Comparison of ENCODE assay signal across 8 cellular contexts in the genomic region with DNA sequence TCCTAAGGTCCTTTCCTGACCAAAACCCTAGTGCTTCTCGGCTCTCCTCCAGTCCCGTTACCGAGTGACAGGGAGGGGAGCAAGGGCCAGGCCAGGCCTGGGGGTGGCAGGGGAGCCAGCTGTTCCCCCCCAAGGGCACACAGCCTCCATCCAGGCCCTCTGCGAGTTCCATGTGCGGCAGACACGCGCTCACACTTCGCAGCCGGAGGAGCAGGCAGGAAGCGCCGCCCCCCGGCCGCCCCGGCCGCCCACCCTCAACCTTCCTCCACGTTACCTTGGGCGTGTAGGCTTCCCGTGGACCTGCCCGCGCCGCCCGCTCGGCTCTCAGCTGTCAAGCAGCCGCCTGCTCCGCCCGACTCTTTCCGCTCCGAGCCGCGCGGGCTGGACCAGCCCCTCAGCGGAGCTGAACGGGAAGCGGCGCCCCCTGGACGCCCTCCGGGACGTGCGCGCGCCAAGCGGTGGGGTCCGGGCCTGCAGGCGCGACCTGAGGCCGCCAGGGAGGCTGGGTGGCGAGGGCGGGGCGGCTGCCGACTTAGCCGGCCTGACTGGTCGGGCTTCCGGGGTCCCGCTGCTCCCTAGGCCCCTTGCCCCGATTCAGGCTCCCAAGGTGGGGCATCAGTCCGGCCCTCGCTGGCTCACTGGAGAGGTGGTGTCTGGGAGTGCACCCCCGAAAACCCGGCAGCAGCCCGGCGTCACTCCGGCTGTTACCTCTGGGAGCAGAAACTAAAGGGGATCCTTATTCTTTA. TPM values are rescaled to one million over a fixed set of nuclear protein-coding genes. Genes with fewer than 3 reads are reported as not detected.
A peak's percentile ranks its signal among the peaks of the same experiment; 100 is the strongest.
DNase-seq lines count a peak whose midpoint lies in the region; ATAC-seq, FAIRE-seq and TF ChIP-seq lines count a peak whose summit lies in the region.

A gene with protein sequence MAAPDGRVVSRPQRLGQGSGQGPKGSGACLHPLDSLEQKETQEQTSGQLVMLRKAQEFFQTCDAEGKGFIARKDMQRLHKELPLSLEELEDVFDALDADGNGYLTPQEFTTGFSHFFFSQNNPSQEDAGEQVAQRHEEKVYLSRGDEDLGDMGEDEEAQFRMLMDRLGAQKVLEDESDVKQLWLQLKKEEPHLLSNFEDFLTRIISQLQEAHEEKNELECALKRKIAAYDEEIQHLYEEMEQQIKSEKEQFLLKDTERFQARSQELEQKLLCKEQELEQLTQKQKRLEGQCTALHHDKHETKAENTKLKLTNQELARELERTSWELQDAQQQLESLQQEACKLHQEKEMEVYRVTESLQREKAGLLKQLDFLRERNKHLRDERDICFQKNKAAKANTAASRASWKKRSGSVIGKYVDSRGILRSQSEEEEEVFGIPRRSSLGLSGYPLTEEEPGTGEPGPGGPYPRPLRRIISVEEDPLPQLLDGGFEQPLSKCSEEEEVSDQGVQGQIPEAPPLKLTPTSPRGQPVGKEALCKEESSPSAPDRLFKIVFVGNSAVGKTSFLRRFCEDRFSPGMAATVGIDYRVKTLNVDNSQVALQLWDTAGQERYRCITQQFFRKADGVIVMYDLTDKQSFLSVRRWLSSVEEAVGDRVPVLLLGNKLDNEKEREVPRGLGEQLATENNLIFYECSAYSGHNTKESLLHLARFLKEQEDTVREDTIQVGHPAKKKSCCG (minus strand): TSS at position 369 of the 746 bp plus-strand sequence. CDS start 56,110 bp downstream, outside the sequence.

- H3K4me2 ChIP-seq in HepG2 (ENCODE audit: low read depth, low read length): no peak within 1 kb of the TSS

- in situ Hi-C loops in HepG2 (cut with HindIII; ENCODE audit: extremely low pct_ligation_motif_present, low pct_unique_long_range_greater_than_20kb): no loop called here

- CTCF ChIA-PET in HepG2 (lab: Yijun Ruan, JAX; ENCODE audit: low intra/inter-chr PET ratio, low total read pairs): no interaction called here

- H3K27ac ChIP-seq in liver (ENCODE audit: low read depth in 1 of 2, low read length in 2 of 2) (peak within 1 kb of the TSS; percentile 32 to 64), HepG2 (ENCODE audit: extremely low read length, insufficient read depth, low read length) (no peak within 1 kb of the TSS), thyroid gland (peak within 1 kb of the TSS; percentile 36 to 37 (median 37))

- WGBS in liver: 25% methylated on average over 62 of the region's 62 CpGs
- WGBS in HepG2 (ENCODE audit: low lambda C conversion rate): 94% methylated on average over 44 of the region's 62 CpGs
- WGBS in thyroid gland, 2 donors: 32 to 41% methylated on average over 11 to 12 of the region's 62 CpGs

- ATAC-seq in HepG2 (no peak), HG02973 (IDR thresholded peaks at IDR 0.05; ENCODE audit: unreplicated experiment) (peak; percentile 86), omental fat pad (ENCODE audit: low FRiP score) (peak; percentile 70)

- DNase-seq in HepG2 (ENCODE audit: low spot score) (no peak), NCI-H82 treated with DMSO at 0.1 percent for 48 hours (lab: John Stamatoyannopoulos, UW; ENCODE audit: unreplicated experiment) (peak; percentile 27), fibroblast of mammary gland (ENCODE audit: low read depth) (peak; percentile 66), omental fat pad (ENCODE audit: low spot score) (no peak), thyroid gland (peak; percentile 36 to 49)
- peak; percentile 87 for DNase-seq in activated CD8-positive, alpha-beta memory T cell treated with anti-CD3 and anti-CD28 coated beads, Interleukin-2, amount 50 U/mL, for 4 hours

- no peak within 1 kb of the TSS for H2AFZ ChIP-seq in HepG2 (ENCODE audit: low read length)

- TF ChIP-seq POLR2A in HepG2 (IDR thresholded peaks at IDR 0.05; ENCODE audit: insufficient read depth in 1 of 2, low read depth in 2 of 2, low read length in 2 of 2) (no peak), thyroid gland (IDR thresholded peaks at IDR 0.05) (no peak)

- no peaks in the 10 kb centered on the region for H3K27me3 ChIP-seq in liver (ENCODE audit: control insufficient read depth in 4 of 4, insufficient read depth in 4 of 4, low read length in 3 of 4)
- H3K27me3 ChIP-seq in HepG2 (ENCODE audit: control insufficient read depth in 1 of 2, insufficient read depth in 2 of 2, low read length in 2 of 2): no peaks in the 10 kb centered on the region
- H3K27me3 ChIP-seq in thyroid gland: no peaks in the 10 kb centered on the region

- no peaks in the 10 kb centered on the region for H3K79me2 ChIP-seq in HepG2 (ENCODE audit: insufficient read depth, low read length)

- H3K9me3 ChIP-seq in liver (ENCODE audit: control insufficient read depth in 4 of 4, low read length in 3 of 4): no peaks in the 10 kb centered on the region
- H3K9me3 ChIP-seq in HepG2 (ENCODE audit: low read length): no peaks in the 10 kb centered on the region
- H3K9me3 ChIP-seq in thyroid gland: no peaks in the 10 kb centered on the region

- TF ChIP-seq RAD21 in liver (IDR thresholded peaks at IDR 0.05) (peak in 1 of 2 donors; percentile 44), HepG2 (CRISPR knock-in tag; IDR thresholded peaks at IDR 0.05) (no peak)

- no TSS peak for BruUV-seq in HepG2 (replicated peaks; lab: Mats Ljungman, UMichigan)

- POLR2A ChIA-PET in HepG2 (lab: Yijun Ruan, JAX): no interaction called here

- H3K4me1 ChIP-seq in liver (ENCODE audit: control insufficient read depth in 4 of 4, insufficient read depth in 4 of 4, low read length in 3 of 4): peaks cover 15 to 28% (median 23%) of the 10 kb centered on the region in 4 donors
- H3K4me1 ChIP-seq in HepG2 (ENCODE audit: insufficient read depth, low read length): peaks cover 18% of the 10 kb centered on the region
- H3K4me1 ChIP-seq in thyroid gland: peaks cover 0 to 24% of the 10 kb centered on the region in 2 donors

- H3K9ac ChIP-seq in liver (ENCODE audit: low read depth in 1 of 2, low read length in 2 of 2): no peak within 1 kb of the TSS
- H3K9ac ChIP-seq in HepG2 (ENCODE audit: insufficient read depth, low read depth, low read length): no peak within 1 kb of the TSS

- no peaks in the 10 kb centered on the region for H4K20me1 ChIP-seq in HepG2 (ENCODE audit: insufficient read depth, low read length)

- TF ChIP-seq CTCF in liver (IDR thresholded peaks at IDR 0.05; ENCODE audit: low read depth, low read length, missing input control): peak; percentile 43
- TF ChIP-seq CTCF in HepG2 (CRISPR knock-in tag; IDR thresholded peaks at IDR 0.05): no peak
- TF ChIP-seq CTCF in fibroblast of mammary gland (conservative IDR thresholded peaks at IDR 0.05; ENCODE audit: control insufficient read depth, insufficient read depth, low read depth, low read length): no peak
- TF ChIP-seq CTCF in omental fat pad (IDR thresholded peaks at IDR 0.05): peak in 1 of 3 donors; percentile 10
- peak in 5 of 6 experiments; percentile 15 to 54 (median 41) for TF ChIP-seq CTCF in thyroid gland (IDR thresholded peaks at IDR 0.05)

- intact Hi-C loops in HepG2 (cut with micrococcal nuclease; ENCODE audit: unreplicated experiment) (no loop called here), thyroid gland (cut with DNase I) (no loop called here)

- no peaks in the 10 kb centered on the region for H3K36me3 ChIP-seq in liver (ENCODE audit: control insufficient read depth in 4 of 4, insufficient read depth in 3 of 4, low read depth in 1 of 4, low read length in 3 of 4)
- no peaks in the 10 kb centered on the region for H3K36me3 ChIP-seq in HepG2 (replicated peaks in 1 of 2; ENCODE audit: control insufficient read depth in 1 of 2, insufficient read depth in 2 of 2, low read length in 2 of 2)
- H3K36me3 ChIP-seq in thyroid gland: no peaks in the 10 kb centered on the region

- no peak for FAIRE-seq in HepG2 (lab: Jason Lieb, UNC)

- TF ChIP-seq EP300 in HepG2 (IDR thresholded peaks at IDR 0.05; ENCODE audit: low read depth in 2 of 2, low read length in 2 of 2) (no peak), HepG2 (CRISPR knock-in tag; IDR thresholded peaks at IDR 0.05; ENCODE audit: borderline replicate concordance) (no peak)

- H3K4me3 ChIP-seq in liver (ENCODE audit: low read depth in 1 of 3, low read length in 3 of 3): peak within 1 kb of the TSS in 1 of 3 donors; percentile 40
- no peak within 1 kb of the TSS; a peak in 1 of 6 replicates for H3K4me3 ChIP-seq in HepG2 (replicated peaks in 1 of 3; ENCODE audit: insufficient read depth in 1 of 3, low read depth in 2 of 3, low read length in 3 of 3)
- H3K4me3 ChIP-seq in fibroblast of mammary gland (ENCODE audit: control insufficient read depth, low read depth, low read length): peak within 1 kb of the TSS; percentile 55
- peak within 1 kb of the TSS in 2 of 3 donors; percentile 13 to 42 for H3K4me3 ChIP-seq in thyroid gland (replicated peaks in 1 of 3)

TF ChIP-seq in liver, 16 proteins besides CTCF, POLR2A, EP300 and RAD21 (continues in another document):
- TF ChIP-seq GABPA (IDR thresholded peaks at IDR 0.05 in 1 of 2, conservative IDR thresholded peaks at IDR 0.05 in 1 of 2) (no peak), NR2F2 (IDR thresholded peaks at IDR 0.05) (no peak)

TF ChIP-seq in HepG2, 621 proteins besides CTCF, POLR2A, EP300 and RAD21 (continues in another document):
- no peak for TF ChIP-seq ZNF260 (CRISPR knock-in tag; IDR thresholded peaks at IDR 0.05; ENCODE audit: borderline replicate concordance, low read depth)

RNA-seq across cellular contexts. Expression of the gene that starts here (rescaled TPM):
- total RNA-seq in liver: 1 to 10 TPM; 2.5 to 4.2 TPM
- under 1 TPM; 0.33 to 0.37 TPM for polyA plus RNA-seq in liver
- total RNA-seq in HepG2 (2016; rRNA removed; fragmentation: Illumina TruSeq; extraction: Trizol): 0.20 TPM in 1 of 2 replicates, not detected in the other
- total RNA-seq in HepG2 (2016; cell fraction: cytosol; rRNA removed; fragmentation: Illumina TruSeq; extraction: Trizol; ENCODE audit: low read depth): not detected in 2 replicates
- total RNA-seq in HepG2 (2016; cell fraction: insoluble cytoplasmic fraction; rRNA removed; fragmentation: Illumina TruSeq; extraction: Trizol): 0.09 and 0.12 TPM in 2 replicates
- total RNA-seq in HepG2 (2016; cell fraction: membrane; rRNA removed; fragmentation: Illumina TruSeq; extraction: Trizol): not detected in 2 replicates
- total RNA-seq in HepG2 (2016; cell fraction: nucleus; rRNA removed; fragmentation: Illumina TruSeq; extraction: Trizol): 0.40 and 0.47 TPM in 2 replicates
- 0.09 and 0.16 TPM in 2 replicates for polyA plus RNA-seq in HepG2 (2011; rRNA removed)
- polyA plus RNA-seq in HepG2 (2011; cell fraction: cytosol; rRNA removed): 0.03 and 0.04 TPM in 2 replicates
- 0.17 and 0.29 TPM in 2 replicates for polyA plus RNA-seq in HepG2 (2011; cell fraction: nucleus; rRNA removed)
- 0.19 and 0.21 TPM in 2 replicates for polyA plus RNA-seq in HepG2 (2012)
- polyA plus RNA-seq in HepG2 (2016; cell fraction: cytosol; fragmentation: Illumina TruSeq; extraction: Trizol; ENCODE audit: low read depth): not detected in 2 replicates
- not detected in 2 replicates for polyA plus RNA-seq in HepG2 (2016; cell fraction: insoluble cytoplasmic fraction; fragmentation: Illumina TruSeq; extraction: Trizol; ENCODE audit: low read depth)
- polyA plus RNA-seq in HepG2 (2016; cell fraction: membrane; fragmentation: Illumina TruSeq; extraction: Trizol; ENCODE audit: low read depth): not detected in 2 replicates
- 0.55 TPM in 1 of 2 replicates, not detected in the other for polyA plus RNA-seq in HepG2 (2016; cell fraction: nucleus; fragmentation: Illumina TruSeq; extraction: Trizol; ENCODE audit: insufficient read depth, low read depth)
- 0.10 TPM in 1 of 2 replicates, not detected in the other for polyA minus RNA-seq in HepG2 (2011; rRNA and poly(A)+ RNA removed; ENCODE audit: low replicate concordance)
- not detected in 2 replicates for polyA minus RNA-seq in HepG2 (2011; cell fraction: cytosol; rRNA and poly(A)+ RNA removed)
- 0.64 and 0.75 TPM in 2 replicates for polyA minus RNA-seq in HepG2 (2011; cell fraction: nucleus; rRNA and poly(A)+ RNA removed)
- 10 to 100 TPM in 1 of 4 donors, 1 to 10 TPM in 3; 2.2 to 11.8 (median 5.0) TPM for total RNA-seq in omental fat pad
- total RNA-seq in thyroid gland: 1 to 10 TPM; 1.2 to 7.9 (median 2.2) TPM

Comparison
In these comparisons a context has a peak if more than half of its experiments do, and no peak if none do; other contexts are left out.
1. CTCF ChIP-seq: peak in liver (single experiment) and thyroid gland (5 of 6); none in HepG2 (single experiment) and fibroblast of mammary gland (single experiment).
2. H3K4me3 ChIP-seq: peak in fibroblast of mammary gland (single experiment) and thyroid gland (2 of 3); none in HepG2 (0 of 3).
3. DNase-seq: peak in NCI-H82 treated with DMSO at 0.1 percent for 48 hours (single experiment), activated CD8-positive, alpha-beta memory T cell treated with anti-CD3 and anti-CD28 coated beads, Interleukin-2, amount 50 U/mL, for 4 hours (single experiment), fibroblast of mammary gland (single experiment) and thyroid gland (2 of 2); none in HepG2 (single experiment) and omental fat pad (single experiment).